In the genomic region with DNA sequence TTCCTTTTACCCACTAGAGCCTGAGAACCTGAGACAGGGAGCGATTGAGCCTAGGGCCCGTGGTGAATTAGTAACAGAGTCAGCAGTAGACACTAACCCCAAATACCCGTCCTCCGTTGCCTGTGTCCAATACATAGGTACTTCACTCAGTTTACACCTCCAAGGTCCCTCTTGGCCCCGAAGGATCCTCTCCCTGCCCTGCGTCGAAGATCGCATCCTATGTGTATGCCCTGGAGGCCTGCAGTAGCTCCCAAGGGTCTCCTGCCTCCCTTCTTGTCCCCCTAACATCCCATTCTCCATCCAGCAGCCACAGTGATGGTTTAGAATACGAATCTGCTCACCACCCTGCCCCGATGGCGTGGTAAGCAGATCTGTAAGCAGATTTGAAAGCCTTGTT, we compare ENCODE assay signal across 9 cellular contexts.
A peak's percentile ranks its signal among the peaks of the same experiment; 100 is the strongest.
DNase-seq lines count a peak whose midpoint lies in the region; ATAC-seq and TF ChIP-seq lines count a peak whose summit lies in the region.
"Had no signal": no experiment of that assay in that cellular context is flagged by ENCODE, and none has a peak within 500 bp of the region (broad histone marks: within the 10 kb centered on the region; RNA-seq: fewer than 3 reads in every experiment).

No MANE protein-coding gene starts in this region.

- peak overlapping the region in 2 of 12 donors; percentile 26 to 60 for H3K27ac ChIP-seq in heart left ventricle
- H3K27ac ChIP-seq in uterus: peak overlapping the region; percentile 48 to 54

- DNase-seq in heart left ventricle: no peak
- DNase-seq in Right ventricle myocardium superior: no peak
- no peak for DNase-seq in effector memory CD8-positive, alpha-beta T cell
- DNase-seq in natural killer cell: no peak
- no peak for DNase-seq in uterus
- DNase-seq: NCI-H1930 had no signal

- H3K36me3 ChIP-seq in heart left ventricle: no peaks in the 10 kb centered on the region
- H3K36me3 ChIP-seq in uterus: no peaks in the 10 kb centered on the region

- no peaks in the 10 kb centered on the region for H3K9me3 ChIP-seq in heart left ventricle
- no peaks in the 10 kb centered on the region for H3K9me3 ChIP-seq in uterus

- TF ChIP-seq CTCF in heart left ventricle (IDR thresholded peaks at IDR 0.05) (no peak), natural killer cell (IDR thresholded peaks at IDR 0.05) (no peak), uterus (IDR thresholded peaks at IDR 0.05) (no peak)

- H3K4me3 Mint-ChIP-seq in effector memory CD8-positive, alpha-beta T cell: peak overlapping the region; percentile 49 to 79
- peak overlapping the region; percentile 68 for H3K4me3 Mint-ChIP-seq in natural killer cell

- no peaks in the 10 kb centered on the region for H3K9me3 Mint-ChIP-seq in effector memory CD8-positive, alpha-beta T cell
- H3K9me3 Mint-ChIP-seq in natural killer cell: no peaks in the 10 kb centered on the region

- H3K4me1 ChIP-seq in heart left ventricle (peaks cover 0 to 26% (median 9%) of the 10 kb centered on the region in 12 donors), uterus (no peaks in the 10 kb centered on the region)

- ATAC-seq in heart left ventricle (no peak), Right ventricle myocardium superior (ENCODE audit: poor library complexity) (no peak), natural killer cell (no peak), GM19452 (IDR thresholded peaks at IDR 0.05; ENCODE audit: unreplicated experiment) (no peak), HG03108 (IDR thresholded peaks at IDR 0.05; ENCODE audit: unreplicated experiment) (no peak), GM19035 (IDR thresholded peaks at IDR 0.05; ENCODE audit: unreplicated experiment) (no peak)
- no peak for ATAC-seq in effector memory CD8-positive, alpha-beta T cell (replicated peaks)

- 65 to 78% (median 69%) methylated on average over 11 of the region's 11 CpGs for WGBS in heart left ventricle, 4 donors

- H3K4me1 Mint-ChIP-seq in effector memory CD8-positive, alpha-beta T cell (ENCODE audit: low read depth in 2 of 2): peaks cover 5 to 11% of the 10 kb centered on the region in 2 donors
- H3K4me1 Mint-ChIP-seq in natural killer cell: peaks cover 16 to 20% of the 10 kb centered on the region in 2 donors

- H3K27me3 ChIP-seq in heart left ventricle (peaks cover 0 to 26% (median 9%) of the 10 kb centered on the region in 9 donors), uterus (no peaks in the 10 kb centered on the region)

- H3K4me3 ChIP-seq in heart left ventricle: peak overlapping the region in 11 of 12 donors; percentile 26 to 61 (median 53)
- peak overlapping the region; percentile 38 to 44 for H3K4me3 ChIP-seq in uterus

- intact Hi-C loops in heart left ventricle (cut with DNase I) (loop anchor here in 1 of 10 donors (10.0 kb wide), 1 partner anchor 81 kb away; the partner anchor contains the start of gene AEN), Right ventricle myocardium superior (cut with DNase I) (no loop called here), natural killer cell (cut with micrococcal nuclease) (no loop called here), uterus (cut with DNase I; ENCODE audit: low total_unique reads) (no loop called here)

- no peak overlapping the region for H3K27ac Mint-ChIP-seq in effector memory CD8-positive, alpha-beta T cell
- H3K27ac Mint-ChIP-seq in natural killer cell: peak overlapping the region in 1 of 2 donors; percentile 70

- no peak for TF ChIP-seq POLR2A in heart left ventricle (IDR thresholded peaks at IDR 0.05)
- TF ChIP-seq POLR2A in uterus (IDR thresholded peaks at IDR 0.05): no peak

- peaks cover 45 to 71% of the 10 kb centered on the region in 2 donors for H3K27me3 Mint-ChIP-seq in effector memory CD8-positive, alpha-beta T cell
- peaks cover 37 to 45% of the 10 kb centered on the region in 2 donors for H3K27me3 Mint-ChIP-seq in natural killer cell (ENCODE audit: low read depth in 2 of 2)

- peaks cover 5% of the 10 kb centered on the region for H3K36me3 Mint-ChIP-seq in effector memory CD8-positive, alpha-beta T cell (ENCODE audit: insufficient read depth)
- H3K36me3 Mint-ChIP-seq in natural killer cell: peaks cover 9% of the 10 kb centered on the region
